Comparison of ENCODE assay signal across 12 cellular contexts in the genomic region with DNA sequence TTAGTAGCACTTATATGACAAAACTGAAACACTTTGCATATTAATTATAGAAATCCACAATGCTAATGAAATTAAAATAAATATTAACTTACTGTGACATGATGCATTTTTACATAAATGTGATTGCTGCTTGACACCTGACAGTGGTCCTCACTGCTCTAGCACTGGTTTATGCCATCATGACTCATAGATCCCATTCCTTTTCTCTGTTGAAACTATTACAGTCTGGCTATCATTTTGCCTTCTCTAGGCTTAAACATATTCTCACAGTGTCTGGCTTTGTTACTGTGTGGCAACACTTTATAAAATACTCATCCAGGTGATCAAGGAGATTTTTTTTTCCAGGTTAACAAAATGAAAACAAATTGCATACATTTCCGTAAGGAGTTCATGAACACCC.
"Had no signal": no experiment of that assay in that cellular context is flagged by ENCODE, and none has a peak within 500 bp of the region (broad histone marks: within the 10 kb centered on the region; RNA-seq: fewer than 3 reads in every experiment).

No MANE protein-coding gene starts in this region.

- H3K27me3 ChIP-seq: ascending aorta, tibial artery, vagina had no signal

- H3K9me3 ChIP-seq: ascending aorta, tibial artery, vagina had no signal

- H3K4me3 Mint-ChIP-seq: activated naive CD8-positive, alpha-beta T cell treated with anti-CD3 and anti-CD28 coated beads, Interleukin-2, amount 50 U/mL, for 24 hours; stimulated activated effector memory CD8-positive, alpha-beta T cell treated with anti-CD3 and anti-CD28 coated beads, Interleukin-12 subunit alpha, Interleukin-12 subunit beta, amount 100 ng/mL, for 72 hours had no signal

- H3K4me3 ChIP-seq: ascending aorta, lung, tibial artery, vagina had no signal

- H3K27me3 Mint-ChIP-seq: activated naive CD8-positive, alpha-beta T cell treated with anti-CD3 and anti-CD28 coated beads, Interleukin-2, amount 50 U/mL, for 24 hours had no signal

- H3K9ac ChIP-seq: parathyroid adenoma had no signal

- DNase-seq: activated CD4-positive, alpha-beta T cell treated with anti-CD3 and anti-CD28 coated beads, Interleukin-2, amount 50 U/mL, for 1 hour; activated naive CD4-positive, alpha-beta T cell treated with Interleukin-2 at 50 U/mL for 16 hours; activated naive CD8-positive, alpha-beta T cell treated with anti-CD3 and anti-CD28 coated beads, Interleukin-2, amount 50 U/mL, for 24 hours; head of caudate nucleus; retina; tibial artery had no signal

- H3K9me3 Mint-ChIP-seq: activated naive CD8-positive, alpha-beta T cell treated with anti-CD3 and anti-CD28 coated beads, Interleukin-2, amount 50 U/mL, for 24 hours; stimulated activated effector memory CD8-positive, alpha-beta T cell treated with anti-CD3 and anti-CD28 coated beads, Interleukin-12 subunit alpha, Interleukin-12 subunit beta, amount 100 ng/mL, for 72 hours had no signal

- H3K27ac ChIP-seq: ascending aorta, parathyroid adenoma, tibial artery, vagina had no signal

- H3K4me1 Mint-ChIP-seq: stimulated activated effector memory CD8-positive, alpha-beta T cell treated with anti-CD3 and anti-CD28 coated beads, Interleukin-12 subunit alpha, Interleukin-12 subunit beta, amount 100 ng/mL, for 72 hours had no signal

- H3K36me3 ChIP-seq: ascending aorta, tibial artery, vagina had no signal

- H3K4me1 ChIP-seq: ascending aorta, parathyroid adenoma had no signal

- H3K27ac Mint-ChIP-seq: activated naive CD8-positive, alpha-beta T cell treated with anti-CD3 and anti-CD28 coated beads, Interleukin-2, amount 50 U/mL, for 24 hours; stimulated activated effector memory CD8-positive, alpha-beta T cell treated with anti-CD3 and anti-CD28 coated beads, Interleukin-12 subunit alpha, Interleukin-12 subunit beta, amount 100 ng/mL, for 72 hours had no signal

- H2AFZ ChIP-seq: parathyroid adenoma had no signal

- H3K36me3 Mint-ChIP-seq: stimulated activated effector memory CD8-positive, alpha-beta T cell treated with anti-CD3 and anti-CD28 coated beads, Interleukin-12 subunit alpha, Interleukin-12 subunit beta, amount 100 ng/mL, for 72 hours had no signal

- ATAC-seq: activated CD4-positive, CD25-positive, alpha-beta regulatory T cell treated with anti-CD3 and anti-CD28 coated beads, Interleukin-2, amount 50 U/mL, for 24 hours; activated naive CD8-positive, alpha-beta T cell treated with anti-CD3 and anti-CD28 coated beads, Interleukin-2, amount 50 U/mL, for 24 hours; stimulated activated effector memory CD8-positive, alpha-beta T cell treated with anti-CD3 and anti-CD28 coated beads, Interleukin-12 subunit alpha, Interleukin-12 subunit beta, amount 100 ng/mL, for 72 hours had no signal
